Comparison of ENCODE assay signal across 28 cellular contexts in genomic region chr1:147758379-147759100, GRCh38. TPM values are rescaled to one million over a fixed set of nuclear protein-coding genes. Genes with fewer than 3 reads are reported as not detected.
"Had no signal": no experiment of that assay in that cellular context is flagged by ENCODE, and none has a peak within 500 bp of the region (broad histone marks: within the 10 kb centered on the region; RNA-seq: fewer than 3 reads in every experiment).

No MANE protein-coding gene starts in this region.

- H3K9me3 ChIP-seq: body of pancreas, esophagus muscularis mucosa, left ventricle myocardium inferior, thyroid gland had no signal

- H3K4me2 ChIP-seq: hepatocyte had no signal

- H3K4me3 ChIP-seq: body of pancreas, esophagus muscularis mucosa, hepatocyte, left ventricle myocardium inferior, thyroid gland had no signal

- DNase-seq: activated CD4-positive, alpha-beta T cell treated with anti-CD3 and anti-CD28 coated beads for 1 hour; activated CD4-positive, alpha-beta T cell treated with anti-CD3 and anti-CD28 coated beads, Interleukin-2, amount 50 U/mL, for 1 hour; activated CD8-positive, alpha-beta T cell treated with anti-CD3 and anti-CD28 coated beads, Interleukin-2, amount 10 ng/mL, durations not matched to agents 7 days and 5 days; activated gamma-delta T cell; activated naive CD4-positive, alpha-beta T cell treated with anti-CD3 and anti-CD28 coated beads, Interleukin-2, amount 50 U/mL, for 16 hours; activated naive CD8-positive, alpha-beta T cell treated with anti-CD3 and anti-CD28 coated beads, Interleukin-2, amount 50 U/mL, for 24 hours; anterior cingulate cortex; body of pancreas; central memory CD4-positive, alpha-beta T cell; dermis blood vessel endothelial cell; effector CD8-positive, alpha-beta T cell; glutamatergic neuron; left ventricle myocardium inferior; naive thymus-derived CD8-positive, alpha-beta T cell; retina; stimulated activated CD4-positive, alpha-beta T cell treated with anti-CD3 and anti-CD28 coated beads, Interleukin-12 subunit alpha, Interleukin-12 subunit beta, amount 100 ng/mL, for 4 hours; stimulated activated CD4-positive, alpha-beta T cell treated with anti-CD3 and anti-CD28 coated beads, Interleukin-4, amount 100 ng/mL, for 4 hours; stimulated activated naive CD8-positive, alpha-beta T cell treated with anti-CD3 and anti-CD28 coated beads, Interleukin-15, Interleukin-2, amounts not matched to agents 100 U/mL and 50 U/mL, for 24 hours; thyroid gland had no signal

- H3K27ac ChIP-seq: body of pancreas, esophagus muscularis mucosa, hepatocyte, left ventricle myocardium inferior, thyroid gland had no signal

- FAIRE-seq: endothelial cell of umbilical vein, frontal cortex, TTC549, urothelium cell line had no signal

- H2AFZ ChIP-seq: hepatocyte had no signal

- H3K36me3 ChIP-seq: left ventricle myocardium inferior, thyroid gland had no signal

- H3K27me3 ChIP-seq: body of pancreas, hepatocyte, thyroid gland had no signal

- H3K79me2 ChIP-seq: hepatocyte had no signal

- ATAC-seq: activated CD8-positive, alpha-beta T cell treated with anti-CD3 and anti-CD28 coated beads, Interleukin-2, amount 10 ng/mL, durations not matched to agents 7 days and 5 days; activated naive CD8-positive, alpha-beta T cell treated with anti-CD3 and anti-CD28 coated beads, Interleukin-2, amount 50 U/mL, for 24 hours; body of pancreas; naive thymus-derived CD8-positive, alpha-beta T cell; stimulated activated naive CD8-positive, alpha-beta T cell treated with anti-CD3 and anti-CD28 coated beads, Interleukin-15, Interleukin-2, amounts not matched to agents 100 U/mL and 50 U/mL, for 24 hours had no signal

- H3K4me1 ChIP-seq: body of pancreas had no signal

RNA-seq across cellular contexts. Expression of gene GJA5, which starts 1.9 kb away (rescaled TPM):
- total RNA-seq: activated CD8-positive, alpha-beta T cell treated with anti-CD3 and anti-CD28 coated beads, Interleukin-2, amount 10 ng/mL, durations not matched to agents 7 days and 5 days; activated T-helper 1 cell treated with anti-CD3 and anti-CD28 coated beads, Interleukin-12 subunit alpha, Interleukin-12 subunit beta, Interleukin-2, Interleukin-4 antibody, amounts not matched to agents 30 ng/mL and 10 ng/mL and 1 ng/mL, durations not matched to agents 14 hours and 24 hours and 36 hours; naive thymus-derived CD8-positive, alpha-beta T cell; osteocyte; progenitor cell of endocrine pancreas had no signal
- polyA plus RNA-seq: naive thymus-derived CD8-positive, alpha-beta T cell had no signal
